Comparison of ENCODE assay signal across 16 cellular contexts in the genomic region with DNA sequence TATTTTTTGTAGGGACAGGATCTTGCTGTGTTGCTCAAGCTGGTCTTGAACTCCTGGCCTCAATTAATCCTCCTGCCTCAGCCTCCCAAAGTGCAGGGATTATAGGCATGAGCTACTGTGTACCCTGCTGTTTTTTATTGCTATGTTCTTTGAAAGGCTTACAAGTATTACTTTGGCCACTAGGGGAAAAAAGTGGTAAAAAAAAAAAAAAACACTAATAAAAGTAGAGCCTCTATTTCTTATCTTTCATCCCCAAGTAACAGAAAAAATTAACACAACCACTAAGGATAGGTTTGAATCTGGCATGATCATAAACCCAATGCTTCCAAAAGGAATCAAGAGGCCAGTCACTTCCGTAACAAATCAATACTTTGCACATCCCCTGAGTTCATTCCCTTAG. TPM values are rescaled to one million over a fixed set of nuclear protein-coding genes. Genes with fewer than 3 reads are reported as not detected.
DNase-seq lines count a peak whose midpoint lies in the region; ATAC-seq, FAIRE-seq and TF ChIP-seq lines count a peak whose summit lies in the region.
"Had no signal": no experiment of that assay in that cellular context is flagged by ENCODE, and none has a peak within 500 bp of the region (broad histone marks: within the 10 kb centered on the region; RNA-seq: fewer than 3 reads in every experiment).

No MANE protein-coding gene starts in this region.

- intact Hi-C loops in Calu3 (cut with micrococcal nuclease; ENCODE audit: unreplicated experiment), result no loop called here

- FAIRE-seq in bronchial epithelial cell (lab: Jason Lieb, UNC), result no peak
- FAIRE-seq: colon, H54, keratinocyte had no signal

- no peak for DNase-seq in Calu3
- DNase-seq in bronchial epithelial cell (ENCODE audit: low read depth), result no peak
- no peak for DNase-seq in A172 (ENCODE audit: low spot score)
- DNase-seq: activated CD4-positive, alpha-beta T cell treated with anti-CD3 and anti-CD28 coated beads, Interleukin-2, amount 10 ng/mL, durations not matched to agents 24 days and 14 days; activated gamma-delta T cell treated with Interleukin-2 at 50 U/mL for 16 hours; NCI-H1930; NK-92 treated with Interleukin-12 subunit alpha and Interleukin-12 subunit beta, amount 100 ng/mL, for 24 hours had no signal

- H3K36me3 Mint-ChIP-seq in Calu3 (ENCODE audit: insufficient read depth, unreplicated experiment) (peaks cover 8% of the 10 kb centered on the region), nephron (ENCODE audit: low read depth) (peaks cover 34% of the 10 kb centered on the region)

- no peak overlapping the region for H3K9ac ChIP-seq in KMS-11

- CTCF ChIA-PET in Calu3 (lab: Charles Lee), result no interaction called here

- H3K4me1 Mint-ChIP-seq in Calu3 (ENCODE audit: low read depth, unreplicated experiment) (no peaks in the 10 kb centered on the region), nephron (no peaks in the 10 kb centered on the region)

- H3K27ac ChIP-seq in KMS-11, result no peak overlapping the region
- H3K27ac ChIP-seq: suprapubic skin had no signal

- no peaks in the 10 kb centered on the region for H3K27me3 ChIP-seq in KMS-11 (ENCODE audit: insufficient read depth, low read depth)
- no peaks in the 10 kb centered on the region for H3K27me3 ChIP-seq in bronchial epithelial cell (ENCODE audit: control insufficient read depth, insufficient read depth, low read length)
- H3K27me3 ChIP-seq: suprapubic skin had no signal

- H3K36me3 ChIP-seq in KMS-11 (ENCODE audit: insufficient read depth) (peaks cover 4% of the 10 kb centered on the region; the same call in 1 of the 2 replicates), bronchial epithelial cell (ENCODE audit: control insufficient read depth, insufficient read depth, low read length) (peaks cover 2% of the 10 kb centered on the region)

- H3K4me1 ChIP-seq in KMS-11 (ENCODE audit: low read depth, poor library complexity, severe bottlenecking), result peaks cover 16% of the 10 kb centered on the region
- H3K4me1 ChIP-seq: suprapubic skin had no signal

- H3K4me3 ChIP-seq in KMS-11 (IDR thresholded peaks at IDR 0.05; ENCODE audit: insufficient read depth, low read depth, low read length), result no peak overlapping the region
- H3K4me3 ChIP-seq in bronchial epithelial cell (ENCODE audit: low read depth, low read length), result no peak overlapping the region
- H3K4me3 ChIP-seq: suprapubic skin had no signal

- H3K79me2 ChIP-seq in KMS-11 (ENCODE audit: insufficient read depth, low read depth), result 0 out of 2 replicates have a peak, but pooled peaks cover 12% of the 10 kb centered on the region

- H3K27ac Mint-ChIP-seq in Calu3 (ENCODE audit: unreplicated experiment) (no peak overlapping the region), nephron (no peak overlapping the region)
- H3K27ac Mint-ChIP-seq: activated CD4-positive, alpha-beta T cell treated with anti-CD3 and anti-CD28 coated beads, Interleukin-2, amount 10 ng/mL, durations not matched to agents 24 days and 14 days had no signal

- no peak overlapping the region for H2AFZ ChIP-seq in KMS-11 (ENCODE audit: low read depth)

- H3K4me2 ChIP-seq in KMS-11, result no peak overlapping the region

- H4K20me1 ChIP-seq in KMS-11 (ENCODE audit: insufficient read depth), result no peaks in the 10 kb centered on the region; the same call in 1 of the 2 replicates

- BruUV-seq in Calu3 (replicated peaks; lab: Mats Ljungman, UMichigan), result no TSS peak

- no peak overlapping the region for H3K4me3 Mint-ChIP-seq in Calu3 (ENCODE audit: low read depth, unreplicated experiment)
- no peak overlapping the region for H3K4me3 Mint-ChIP-seq in nephron
- H3K4me3 Mint-ChIP-seq: activated CD4-positive, alpha-beta T cell treated with anti-CD3 and anti-CD28 coated beads, Interleukin-2, amount 10 ng/mL, durations not matched to agents 24 days and 14 days had no signal

- ATAC-seq in GM18909 (IDR thresholded peaks at IDR 0.05; ENCODE audit: poor library complexity, unreplicated experiment) (no peak), GM19328 (IDR thresholded peaks at IDR 0.05; ENCODE audit: unreplicated experiment) (no peak), HG03095 (IDR thresholded peaks at IDR 0.05; ENCODE audit: unreplicated experiment) (no peak)

- H3K9me3 Mint-ChIP-seq in Calu3 (ENCODE audit: low read depth, unreplicated experiment) (no peaks in the 10 kb centered on the region), nephron (no peaks in the 10 kb centered on the region)
- H3K9me3 Mint-ChIP-seq: activated CD4-positive, alpha-beta T cell treated with anti-CD3 and anti-CD28 coated beads, Interleukin-2, amount 10 ng/mL, durations not matched to agents 24 days and 14 days had no signal

- TF ChIP-seq CTCF in Calu3 (IDR thresholded peaks at IDR 0.05; ENCODE audit: unreplicated experiment) (peak; percentile 28), KMS-11 (conservative IDR thresholded peaks at IDR 0.05; ENCODE audit: low read depth, low read length) (peak; percentile 44), bronchial epithelial cell (IDR thresholded peaks at IDR 0.05; ENCODE audit: insufficient read depth, low read length, severe bottlenecking) (peak; percentile 24), nephron (IDR thresholded peaks at IDR 0.05; ENCODE audit: unreplicated experiment in 3 of 3) (peak; percentile 21 to 37 (median 27))

- no peaks in the 10 kb centered on the region for H3K27me3 Mint-ChIP-seq in Calu3 (ENCODE audit: unreplicated experiment)
- H3K27me3 Mint-ChIP-seq in nephron (ENCODE audit: low read depth), result no peaks in the 10 kb centered on the region
- H3K27me3 Mint-ChIP-seq: activated CD4-positive, alpha-beta T cell treated with anti-CD3 and anti-CD28 coated beads, Interleukin-2, amount 10 ng/mL, durations not matched to agents 24 days and 14 days had no signal

RNA-seq across cellular contexts. Expression of a gene that starts 11.6 kb away (rescaled TPM):
- 31.3 and 32.6 TPM in 2 replicates for total RNA-seq in Calu3 (2022)
- total RNA-seq in bronchial epithelial cell, result 28.3 and 49.8 TPM in 2 replicates
- total RNA-seq in A172 (2014; rRNA removed; shearing (Covaris generic)), result 56.4 and 57.2 TPM in 2 replicates

RNA-seq across cellular contexts. Expression of a gene that starts 43.2 kb away (rescaled TPM):
- total RNA-seq in Calu3 (2022) (0.28 and 0.61 TPM in 2 replicates), bronchial epithelial cell (0.26 and 0.90 TPM in 2 replicates)
- 0.14 and 0.16 TPM in 2 replicates for total RNA-seq in A172 (2014; rRNA removed; shearing (Covaris generic))
- total RNA-seq: activated CD4-positive, alpha-beta T cell treated with anti-CD3 and anti-CD28 coated beads, Interleukin-2, amount 10 ng/mL, durations not matched to agents 24 days and 14 days had no signal
